In the genomic region with DNA sequence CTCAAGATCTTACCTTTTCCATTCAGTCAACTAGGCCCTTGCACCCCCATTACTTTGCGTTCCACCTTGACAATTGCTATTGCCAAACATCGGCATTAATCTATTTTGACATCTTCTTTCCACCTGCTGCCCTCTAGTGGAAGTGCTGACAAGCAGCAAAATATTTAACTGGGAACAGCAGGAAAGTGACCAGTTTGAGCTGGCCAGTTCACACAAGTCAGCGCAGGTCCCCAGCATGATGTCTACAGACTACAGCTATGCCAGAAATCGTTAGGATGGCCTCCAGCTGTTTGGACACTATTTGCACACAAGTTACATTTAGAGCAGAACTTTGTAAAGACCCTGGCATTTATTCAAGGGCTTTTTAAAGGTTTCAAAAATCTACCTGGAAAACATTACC, we compare ENCODE assay signal across 8 cellular contexts.
A peak's percentile ranks its signal among the peaks of the same experiment; 100 is the strongest.
DNase-seq lines count a peak whose midpoint lies in the region; ATAC-seq and TF ChIP-seq lines count a peak whose summit lies in the region.

No MANE protein-coding gene starts in this region.

- ATAC-seq in HG02884 (IDR thresholded peaks at IDR 0.05; ENCODE audit: unreplicated experiment) (peak; percentile 77), left cardiac atrium (peak; percentile 49 to 67)
- no peak for ATAC-seq in activated naive CD8-positive, alpha-beta T cell treated with anti-CD3 and anti-CD28 coated beads, Interleukin-2, amount 50 U/mL, for 24 hours

- no peaks in the 10 kb centered on the region; the same call in 1 of the 2 replicates for H3K9me3 ChIP-seq in AG04450 (ENCODE audit: control insufficient read depth, insufficient read depth, low read length)

- H3K27ac Mint-ChIP-seq in activated naive CD8-positive, alpha-beta T cell treated with anti-CD3 and anti-CD28 coated beads, Interleukin-2, amount 50 U/mL, for 24 hours = no peak overlapping the region

- TF ChIP-seq CTCF in AG04450 (IDR thresholded peaks at IDR 0.05; ENCODE audit: low read depth, low read length) = peak; percentile 77

- intact Hi-C loops in left cardiac atrium (cut with DNase I) = loop anchor here (2.0 to 10.0 kb wide), 3 partner anchors 71 to 161 kb away; partner anchors contain the start of gene GHR (in 2 of the 2)

- no peaks in the 10 kb centered on the region for H3K36me3 Mint-ChIP-seq in activated naive CD8-positive, alpha-beta T cell treated with anti-CD3 and anti-CD28 coated beads, Interleukin-2, amount 50 U/mL, for 24 hours (ENCODE audit: low read depth)

- H3K9me3 Mint-ChIP-seq in activated naive CD8-positive, alpha-beta T cell treated with anti-CD3 and anti-CD28 coated beads, Interleukin-2, amount 50 U/mL, for 24 hours = no peaks in the 10 kb centered on the region

- H3K27ac ChIP-seq in AG04450 (ENCODE audit: low read depth, low read length) = no peak overlapping the region

- DNase-seq in AG04450 (ENCODE audit: low read depth, low spot score) = no peak
- DNase-seq in GM04504 (ENCODE audit: low read depth) = peak; percentile 28
- DNase-seq in NCI-H69 (lab: John Stamatoyannopoulos, UW) = peak; percentile 51
- peak; percentile 34 for DNase-seq in activated naive CD8-positive, alpha-beta T cell treated with anti-CD3 and anti-CD28 coated beads, Interleukin-2, amount 50 U/mL, for 24 hours
- peak; percentile 44 for DNase-seq in left cardiac atrium
- DNase-seq in putamen (ENCODE audit: low spot score) = peak; percentile 26
- DNase-seq in NCI-H1048 (lab: John Stamatoyannopoulos, UW) = no peak

- H3K4me1 Mint-ChIP-seq in activated naive CD8-positive, alpha-beta T cell treated with anti-CD3 and anti-CD28 coated beads, Interleukin-2, amount 50 U/mL, for 24 hours = no peaks in the 10 kb centered on the region

- no peak overlapping the region for H3K4me3 Mint-ChIP-seq in activated naive CD8-positive, alpha-beta T cell treated with anti-CD3 and anti-CD28 coated beads, Interleukin-2, amount 50 U/mL, for 24 hours

- no peak overlapping the region for H3K4me3 ChIP-seq in AG04450 (ENCODE audit: low read depth, low read length)

- H3K27me3 ChIP-seq in AG04450 (ENCODE audit: control insufficient read depth, insufficient read depth, low read length) = no peaks in the 10 kb centered on the region

- CTCF ChIA-PET in AG04450 (lab: Charles Lee) = interaction anchor here (0.5 to 4.9 kb wide), 21 partner anchors 10 to 965 kb away, joined by 3 to 35 read pairs (median 4); partner anchors contain the start of gene GHR

- H3K27me3 Mint-ChIP-seq in activated naive CD8-positive, alpha-beta T cell treated with anti-CD3 and anti-CD28 coated beads, Interleukin-2, amount 50 U/mL, for 24 hours = peaks cover 6% of the 10 kb centered on the region

- POLR2A ChIA-PET in AG04450 (lab: Yijun Ruan, JAX) = no interaction called here

Comparison
In these comparisons a context has a peak if more than half of its experiments do, and no peak if none do; other contexts are left out.
1. DNase-seq: peak in GM04504 (single experiment), NCI-H69 (single experiment), activated naive CD8-positive, alpha-beta T cell treated with anti-CD3 and anti-CD28 coated beads, Interleukin-2, amount 50 U/mL, for 24 hours (single experiment), left cardiac atrium (single experiment) and putamen (single experiment); none in AG04450 (single experiment) and NCI-H1048 (single experiment).